21 cellular contexts compared by ENCODE assay signal in genomic region chr7:22819476-22819875, GRCh38. TPM values are rescaled to one million over a fixed set of nuclear protein-coding genes. Genes with fewer than 3 reads are reported as not detected.
DNase-seq lines count a peak whose midpoint lies in the region; ATAC-seq and TF ChIP-seq lines count a peak whose summit lies in the region.
"Had no signal": no experiment of that assay in that cellular context is flagged by ENCODE, and none has a peak within 500 bp of the region (broad histone marks: within the 10 kb centered on the region; RNA-seq: fewer than 3 reads in every experiment).

No MANE protein-coding gene starts in this region.

- H3K4me1 Mint-ChIP-seq in Caco-2 (ENCODE audit: low read depth, unreplicated experiment) = peaks cover 37% of the 10 kb centered on the region
- H3K4me1 Mint-ChIP-seq in GM23338 = peaks cover 29% of the 10 kb centered on the region
- H3K4me1 Mint-ChIP-seq in activated naive CD8-positive, alpha-beta T cell treated with anti-CD3 and anti-CD28 coated beads for 36 hours = peaks cover 41% of the 10 kb centered on the region
- peaks cover 26 to 31% of the 10 kb centered on the region in 2 donors for H3K4me1 Mint-ChIP-seq in natural killer cell treated with Interleukin-12 subunit alpha and Interleukin-12 subunit beta and Interleukin-15 and Interleukin-18, amount 100 ng/mL, for 72 hours (ENCODE audit: low read depth in 2 of 2)

- H3K9me3 Mint-ChIP-seq in Caco-2 (ENCODE audit: unreplicated experiment) (no peaks in the 10 kb centered on the region), GM23338 (no peaks in the 10 kb centered on the region)
- no peaks in the 10 kb centered on the region for H3K9me3 Mint-ChIP-seq in activated naive CD8-positive, alpha-beta T cell treated with anti-CD3 and anti-CD28 coated beads for 36 hours
- H3K9me3 Mint-ChIP-seq in natural killer cell treated with Interleukin-12 subunit alpha and Interleukin-12 subunit beta and Interleukin-15 and Interleukin-18, amount 100 ng/mL, for 72 hours = no peaks in the 10 kb centered on the region

- peaks cover 79% of the 10 kb centered on the region for H3K79me2 ChIP-seq in GM23338 (replicated peaks; ENCODE audit: insufficient read depth)

- no peaks in the 10 kb centered on the region for H3K9me2 ChIP-seq in GM23338 (ENCODE audit: insufficient read depth)

- DNase-seq in Caco-2 (no peak), GM23338 (ENCODE audit: low spot score) (no peak)
- no peak for DNase-seq in activated naive CD8-positive, alpha-beta T cell treated with anti-CD3 and anti-CD28 coated beads for 36 hours
- no peak for DNase-seq in natural killer cell treated with Interleukin-12 subunit alpha and Interleukin-12 subunit beta and Interleukin-15 and Interleukin-18, amount 100 ng/mL, for 72 hours (ENCODE audit: low spot score)
- DNase-seq: activated CD8-positive, alpha-beta memory T cell treated with anti-CD3 and anti-CD28 coated beads, Interleukin-2, amount 50 U/mL, for 4 hours; activated naive CD4-positive, alpha-beta T cell treated with anti-CD3 and anti-CD28 coated beads, Interleukin-2, amount 50 U/mL, for 16 hours; body of pancreas; colonic mucosa; head of caudate nucleus; NCI-H1694 treated with DMSO at 0.1 percent for 48 hours; NCI-H2227 treated with DMSO at 0.1 percent for 48 hours; sigmoid colon; stimulated activated naive CD4-positive, alpha-beta T cell treated with Interleukin-2 at 50 U/mL for 16 hours; T1000; trophoblast cell had no signal

- no TSS peak for BruUV-seq in Caco-2 (replicated peaks; lab: Mats Ljungman, UMichigan)

- ATAC-seq in GM23338 (no peak), HG03108 (IDR thresholded peaks at IDR 0.05; ENCODE audit: unreplicated experiment) (no peak), HG02759 (IDR thresholded peaks at IDR 0.05; ENCODE audit: unreplicated experiment) (no peak), GM19023 (IDR thresholded peaks at IDR 0.05; ENCODE audit: unreplicated experiment) (no peak)
- no peak for ATAC-seq in natural killer cell treated with Interleukin-12 subunit alpha and Interleukin-12 subunit beta and Interleukin-15 and Interleukin-18, amount 100 ng/mL, for 72 hours
- ATAC-seq: body of pancreas, Panc1 had no signal

- H3K4me2 ChIP-seq in GM23338 = peak overlapping the region; percentile 95

- H2AFZ ChIP-seq in GM23338 = no peak overlapping the region
- H2AFZ ChIP-seq: parathyroid adenoma had no signal

- H3K4me3 Mint-ChIP-seq in Caco-2 (ENCODE audit: unreplicated experiment) (peak overlapping the region; percentile 49), GM23338 (peak overlapping the region; percentile 97)
- H3K4me3 Mint-ChIP-seq in activated naive CD8-positive, alpha-beta T cell treated with anti-CD3 and anti-CD28 coated beads for 36 hours = peak overlapping the region; percentile 29
- H3K4me3 Mint-ChIP-seq in natural killer cell treated with Interleukin-12 subunit alpha and Interleukin-12 subunit beta and Interleukin-15 and Interleukin-18, amount 100 ng/mL, for 72 hours = peak overlapping the region; percentile 92

- TF ChIP-seq CTCF in Caco-2 (IDR thresholded peaks at IDR 0.05; ENCODE audit: insufficient read depth in 1 of 2, low read depth in 1 of 2, low read length in 1 of 2, severe bottlenecking in 1 of 2, unreplicated experiment in 1 of 2) (no peak), GM23338 (conservative IDR thresholded peaks at IDR 0.05; ENCODE audit: low read depth in 2 of 2) (no peak)

- H3K27ac ChIP-seq in GM23338 (ENCODE audit: low read depth) = peak overlapping the region; percentile 46
- H3K27ac ChIP-seq: colonic mucosa, parathyroid adenoma, sigmoid colon had no signal

- H3K27ac Mint-ChIP-seq in Caco-2 (ENCODE audit: unreplicated experiment) (peak overlapping the region; percentile 60), GM23338 (peak overlapping the region; percentile 67; the same call in 1 of the 2 replicates)
- no peak overlapping the region for H3K27ac Mint-ChIP-seq in activated naive CD8-positive, alpha-beta T cell treated with anti-CD3 and anti-CD28 coated beads for 36 hours
- peak overlapping the region in 1 of 2 donors; percentile 63 for H3K27ac Mint-ChIP-seq in natural killer cell treated with Interleukin-12 subunit alpha and Interleukin-12 subunit beta and Interleukin-15 and Interleukin-18, amount 100 ng/mL, for 72 hours
- H3K27ac Mint-ChIP-seq: B cell had no signal

- H3K27me3 Mint-ChIP-seq in Caco-2 (ENCODE audit: insufficient read depth, unreplicated experiment) (no peaks in the 10 kb centered on the region), GM23338 (ENCODE audit: insufficient read depth, low read depth, poor library complexity) (peaks cover 8% of the 10 kb centered on the region)
- peaks cover 10% of the 10 kb centered on the region for H3K27me3 Mint-ChIP-seq in activated naive CD8-positive, alpha-beta T cell treated with anti-CD3 and anti-CD28 coated beads for 36 hours
- peaks cover 3 to 9% of the 10 kb centered on the region in 2 donors for H3K27me3 Mint-ChIP-seq in natural killer cell treated with Interleukin-12 subunit alpha and Interleukin-12 subunit beta and Interleukin-15 and Interleukin-18, amount 100 ng/mL, for 72 hours

- CTCF ChIA-PET in Caco-2 (lab: Charles Lee) = no interaction called here

- H3K27me3 ChIP-seq in Caco-2 (replicated peaks; ENCODE audit: control insufficient read depth, insufficient read depth, low read length) = no peaks in the 10 kb centered on the region
- no peaks in the 10 kb centered on the region for H3K27me3 ChIP-seq in GM23338 (ENCODE audit: insufficient read depth)
- H3K27me3 ChIP-seq: body of pancreas, colonic mucosa, sigmoid colon had no signal

- peaks cover 49% of the 10 kb centered on the region for H3K36me3 Mint-ChIP-seq in Caco-2 (ENCODE audit: insufficient read depth, unreplicated experiment)
- H3K36me3 Mint-ChIP-seq in GM23338 (ENCODE audit: low read depth) = peaks cover 47% of the 10 kb centered on the region
- peaks cover 24% of the 10 kb centered on the region for H3K36me3 Mint-ChIP-seq in activated naive CD8-positive, alpha-beta T cell treated with anti-CD3 and anti-CD28 coated beads for 36 hours
- peaks cover 11% of the 10 kb centered on the region for H3K36me3 Mint-ChIP-seq in natural killer cell treated with Interleukin-12 subunit alpha and Interleukin-12 subunit beta and Interleukin-15 and Interleukin-18, amount 100 ng/mL, for 72 hours

- intact Hi-C loops in Caco-2 (cut with micrococcal nuclease; ENCODE audit: unreplicated experiment) = no loop called here

- H3K9me3 ChIP-seq in Caco-2 = no peaks in the 10 kb centered on the region
- H3K9me3 ChIP-seq: body of pancreas, colonic mucosa, sigmoid colon had no signal

- H3F3A ChIP-seq in GM23338 (replicated peaks; ENCODE audit: low read depth) = no peaks in the 10 kb centered on the region; the same call in 1 of the 2 replicates

- H3K4me1 ChIP-seq in Caco-2 = peaks cover 13% of the 10 kb centered on the region
- H3K4me1 ChIP-seq in GM23338 (ENCODE audit: insufficient read depth) = peaks cover 31% of the 10 kb centered on the region
- H3K4me1 ChIP-seq: colonic mucosa, parathyroid adenoma had no signal

- H3K36me3 ChIP-seq in Caco-2 (ENCODE audit: control insufficient read depth, insufficient read depth, low read length) (no peaks in the 10 kb centered on the region; the same call in 1 of the 2 replicates), GM23338 (ENCODE audit: insufficient read depth) (peaks cover 19% of the 10 kb centered on the region; the same call in 1 of the 2 replicates)
- H3K36me3 ChIP-seq: colonic mucosa had no signal

- H4K20me1 ChIP-seq in GM23338 (replicated peaks; ENCODE audit: insufficient read depth) = no peaks in the 10 kb centered on the region

- H3K4me3 ChIP-seq in Caco-2 (ENCODE audit: low read depth, low read length) = no peak overlapping the region
- H3K4me3 ChIP-seq in GM23338 = peak overlapping the region; percentile 93; the same call in 1 of the 2 replicates
- H3K4me3 ChIP-seq: body of pancreas, colonic mucosa, sigmoid colon had no signal

- POLR2A ChIA-PET in Caco-2 (lab: Charles Lee) = no interaction called here

TF ChIP-seq in GM23338, 12 proteins besides CTCF, POLR2A, EP300 and RAD21 (continues in another document):
- no peak for TF ChIP-seq CREB1 (CRISPR knock-in tag; IDR thresholded peaks at IDR 0.05; ENCODE audit: low read depth)
- TF ChIP-seq EZH2phosphoT487 (IDR thresholded peaks at IDR 0.05; ENCODE audit: unreplicated experiment) = no peak
- TF ChIP-seq REST (IDR thresholded peaks at IDR 0.05; ENCODE audit: unreplicated experiment) = no peak
- no peak for TF ChIP-seq EZH2 (IDR thresholded peaks at IDR 0.05; ENCODE audit: low read depth, unreplicated experiment)
- no peak for TF ChIP-seq POLR2AphosphoS5 (IDR thresholded peaks at IDR 0.05; ENCODE audit: low read depth)
- no peak for TF ChIP-seq ZNF114 (CRISPR knock-in tag; IDR thresholded peaks at IDR 0.05)
- no peak for TF ChIP-seq JUNB (IDR thresholded peaks at IDR 0.05; ENCODE audit: unreplicated experiment)

RNA-seq across cellular contexts. Expression of gene TOMM7, which starts 3.2 kb away (rescaled TPM):
- total RNA-seq in Caco-2 (2022) = 192 and 220 TPM in 2 replicates
- 131 and 164 TPM in 2 replicates for total RNA-seq in GM23338 (2014; rRNA removed; shearing (Covaris generic))
- 791 and 920 TPM in 2 replicates for polyA plus RNA-seq in GM23338 (2016; fragmentation: Nextera tagmentation; extraction: Ambion mirVana)
- 100 to 1,000 TPM; 249 to 257 TPM for total RNA-seq in activated naive CD8-positive, alpha-beta T cell treated with anti-CD3 and anti-CD28 coated beads for 36 hours
- 100 to 1,000 TPM; 136 to 203 TPM for total RNA-seq in natural killer cell treated with Interleukin-12 subunit alpha and Interleukin-12 subunit beta and Interleukin-15 and Interleukin-18, amount 100 ng/mL, for 72 hours

Comparison
In these comparisons a context has a peak if more than half of its experiments do, and no peak if none do; other contexts are left out.
1. H3K4me3 Mint-ChIP-seq: peak in every context shown above with its lines; median percentile 97 in GM23338; 92 in natural killer cell treated with Interleukin-12 subunit alpha and Interleukin-12 subunit beta and Interleukin-15 and Interleukin-18, amount 100 ng/mL, for 72 hours; 49 in Caco-2; 29 in activated naive CD8-positive, alpha-beta T cell treated with anti-CD3 and anti-CD28 coated beads for 36 hours.